In genomic region chr6:13696226-13696625, GRCh38 we compare ENCODE assay signal across 16 cellular contexts. TPM values are rescaled to one million over a fixed set of nuclear protein-coding genes. Genes with fewer than 3 reads are reported as not detected.
DNase-seq lines count a peak whose midpoint lies in the region; ATAC-seq and TF ChIP-seq lines count a peak whose summit lies in the region.
"Had no signal": no experiment of that assay in that cellular context is flagged by ENCODE, and none has a peak within 500 bp of the region (broad histone marks: within the 10 kb centered on the region; RNA-seq: fewer than 3 reads in every experiment).

No MANE protein-coding gene starts in this region.

- H2AFZ ChIP-seq in PC-3 (ENCODE audit: low read length) (no peak overlapping the region), fibroblast of lung (ENCODE audit: low read length) (no peak overlapping the region)

- H4K20me1 ChIP-seq in PC-3 (ENCODE audit: low read length) (peaks cover 7% of the 10 kb centered on the region; the same call in 1 of the 2 replicates), fibroblast of lung (ENCODE audit: control insufficient read depth, extremely low read depth, insufficient read depth, low read length) (no peaks in the 10 kb centered on the region)

- H3K4me2 ChIP-seq in PC-3 (ENCODE audit: low read length), result no peak overlapping the region
- H3K4me2 ChIP-seq in fibroblast of lung (ENCODE audit: extremely low read depth, insufficient read depth, low read length), result peak overlapping the region; percentile 73

- DNase-seq in activated naive CD8-positive, alpha-beta T cell treated with anti-CD3 and anti-CD28 coated beads for 36 hours, result no peak
- peak; percentile 35 for DNase-seq in PC-3
- peak; percentile 57 to 89 for DNase-seq in fibroblast of lung (ENCODE audit: low read depth in 2 of 2)
- no peak for DNase-seq in cerebellar nuclear complex (lab: John Stamatoyannopoulos, UW)
- DNase-seq in GM20000 (ENCODE audit: low spot score), result no peak
- no peak for DNase-seq in cortex of kidney (lab: John Stamatoyannopoulos, UW)
- DNase-seq: dermis blood vessel endothelial cell, heart right ventricle, lower lobe of right lung, Peyer's patch, psoas muscle, testis had no signal

- no peaks in the 10 kb centered on the region for H3K9me2 ChIP-seq in PC-3 (replicated peaks; ENCODE audit: low read length)

- H3K27me3 ChIP-seq in PC-3 (ENCODE audit: low read length) (no peaks in the 10 kb centered on the region), fibroblast of lung (ENCODE audit: control insufficient read depth, insufficient read depth, low read length) (no peaks in the 10 kb centered on the region)
- H3K27me3 ChIP-seq: heart right ventricle, Peyer's patch, testis had no signal

- H3K36me3 Mint-ChIP-seq in activated naive CD8-positive, alpha-beta T cell, result peaks cover 9% of the 10 kb centered on the region
- peaks cover 41% of the 10 kb centered on the region for H3K36me3 Mint-ChIP-seq in activated naive CD8-positive, alpha-beta T cell treated with anti-CD3 and anti-CD28 coated beads for 36 hours

- peaks cover 78% of the 10 kb centered on the region for H3K4me1 Mint-ChIP-seq in activated naive CD8-positive, alpha-beta T cell (ENCODE audit: low read depth)
- peaks cover 53% of the 10 kb centered on the region for H3K4me1 Mint-ChIP-seq in activated naive CD8-positive, alpha-beta T cell treated with anti-CD3 and anti-CD28 coated beads for 36 hours

- H3K4me3 ChIP-seq in PC-3 (ENCODE audit: low read length), result no peak overlapping the region
- no peak overlapping the region for H3K4me3 ChIP-seq in fibroblast of lung (replicated peaks in 1 of 4; ENCODE audit: control extremely low read depth in 1 of 4, insufficient read depth in 1 of 4, low read depth in 3 of 4, low read length in 4 of 4)
- H3K4me3 ChIP-seq: HAP-1, heart right ventricle, lower lobe of right lung, Peyer's patch, psoas muscle, testis had no signal

- H3K4me3 Mint-ChIP-seq in activated naive CD8-positive, alpha-beta T cell, result no peak overlapping the region
- no peak overlapping the region for H3K4me3 Mint-ChIP-seq in activated naive CD8-positive, alpha-beta T cell treated with anti-CD3 and anti-CD28 coated beads for 36 hours
- H3K4me3 Mint-ChIP-seq: activated T-helper 1 cell treated with anti-CD3 and anti-CD28 coated beads, Interleukin-12 subunit alpha, Interleukin-12 subunit beta, Interleukin-2, Interleukin-4 antibody, amounts not matched to agents 30 ng/mL and 10 ng/mL and 1 ng/mL, durations not matched to agents 14 hours and 24 hours and 36 hours had no signal

- H3K36me3 ChIP-seq in PC-3 (ENCODE audit: low read depth, low read length) (peaks cover 9% of the 10 kb centered on the region; the same call in 1 of the 2 replicates), fibroblast of lung (ENCODE audit: control insufficient read depth, insufficient read depth, low read length) (no peaks in the 10 kb centered on the region)
- H3K36me3 ChIP-seq: Peyer's patch had no signal

- H3K9me3 Mint-ChIP-seq in activated naive CD8-positive, alpha-beta T cell (ENCODE audit: low read depth), result no peaks in the 10 kb centered on the region
- H3K9me3 Mint-ChIP-seq in activated naive CD8-positive, alpha-beta T cell treated with anti-CD3 and anti-CD28 coated beads for 36 hours, result no peaks in the 10 kb centered on the region
- H3K9me3 Mint-ChIP-seq: activated T-helper 1 cell treated with anti-CD3 and anti-CD28 coated beads, Interleukin-12 subunit alpha, Interleukin-12 subunit beta, Interleukin-2, Interleukin-4 antibody, amounts not matched to agents 30 ng/mL and 10 ng/mL and 1 ng/mL, durations not matched to agents 14 hours and 24 hours and 36 hours had no signal

- H3K27ac ChIP-seq in PC-3 (ENCODE audit: low read length) (no peak overlapping the region), fibroblast of lung (ENCODE audit: insufficient read depth, low read length) (peak overlapping the region; percentile 79)
- H3K27ac ChIP-seq: lower lobe of right lung, Peyer's patch, psoas muscle, testis had no signal

- H3F3A ChIP-seq in PC-3 (ENCODE audit: low read length, unreplicated experiment), result no peaks in the 10 kb centered on the region

- H3K4me1 ChIP-seq in PC-3 (ENCODE audit: insufficient read depth, low read length) (peaks cover 9% of the 10 kb centered on the region), fibroblast of lung (ENCODE audit: control insufficient read depth, extremely low read depth, insufficient read depth, low read length) (peaks cover 8% of the 10 kb centered on the region)
- H3K4me1 ChIP-seq: Peyer's patch had no signal

- ATAC-seq in PC-3 (no peak), HG02759 (IDR thresholded peaks at IDR 0.05; ENCODE audit: unreplicated experiment) (no peak)
- ATAC-seq: heart right ventricle, lower lobe of right lung, psoas muscle had no signal

- H3K79me2 ChIP-seq in PC-3 (ENCODE audit: low read length) (peaks cover 87% of the 10 kb centered on the region), fibroblast of lung (ENCODE audit: control insufficient read depth, insufficient read depth, low read length) (peaks cover 53% of the 10 kb centered on the region)

- intact Hi-C loops in PC-3 (cut with micrococcal nuclease), result loop anchor here (5.0 to 10.0 kb wide), 2 partner anchors 34 to 51 kb away; no protein-coding TSS in a partner anchor

- POLR2A ChIA-PET in PC-3 (lab: Charles Lee; ENCODE audit: unreplicated experiment), result interaction anchor here (0.7 kb wide), 1 partner anchor 84 kb away, joined by 3 read pairs; no protein-coding TSS in a partner anchor

- TF ChIP-seq CTCF in PC-3 (conservative IDR thresholded peaks at IDR 0.05; ENCODE audit: low read depth, low read length) (no peak), fibroblast of lung (conservative IDR thresholded peaks at IDR 0.05 in 1 of 2, IDR thresholded peaks at IDR 0.05 in 1 of 2; ENCODE audit: low read depth in 1 of 2, low read length in 2 of 2) (no peak), GM20000 (IDR thresholded peaks at IDR 0.05; ENCODE audit: extremely low read depth, missing control alignments) (no peak)

- H3K9me3 ChIP-seq in PC-3 (ENCODE audit: low read length), result no peaks in the 10 kb centered on the region
- no peaks in the 10 kb centered on the region for H3K9me3 ChIP-seq in fibroblast of lung (ENCODE audit: control insufficient read depth, insufficient read depth, low read depth, low read length)
- H3K9me3 ChIP-seq: HAP-1, heart right ventricle, lower lobe of right lung, Peyer's patch, psoas muscle, testis had no signal

- no peaks in the 10 kb centered on the region for H3K27me3 Mint-ChIP-seq in activated naive CD8-positive, alpha-beta T cell
- H3K27me3 Mint-ChIP-seq in activated naive CD8-positive, alpha-beta T cell treated with anti-CD3 and anti-CD28 coated beads for 36 hours, result no peaks in the 10 kb centered on the region

- CTCF ChIA-PET in PC-3 (lab: Charles Lee), result no interaction called here

- peak overlapping the region; percentile 88 for H3K27ac Mint-ChIP-seq in activated naive CD8-positive, alpha-beta T cell
- H3K27ac Mint-ChIP-seq in activated naive CD8-positive, alpha-beta T cell treated with anti-CD3 and anti-CD28 coated beads for 36 hours, result no peak overlapping the region

- BruUV-seq in PC-3 (replicated peaks; lab: Mats Ljungman, UMichigan), result no TSS peak

- H3K9ac ChIP-seq in PC-3 (ENCODE audit: low read length) (no peak overlapping the region), fibroblast of lung (ENCODE audit: insufficient read depth, low read length) (no peak overlapping the region)

RNA-seq across cellular contexts. Expression of gene RANBP9, which starts 15.4 kb away (rescaled TPM):
- 10 to 100 TPM; 54.9 to 56.5 TPM for total RNA-seq in activated naive CD8-positive, alpha-beta T cell treated with anti-CD3 and anti-CD28 coated beads for 36 hours
- total RNA-seq in PC-3 (2014; rRNA removed) (25.8 and 27.9 TPM in 2 replicates), fibroblast of lung (39.8 and 48.7 TPM in 2 replicates)
- polyA plus RNA-seq in fibroblast of lung, result 46.2 and 46.7 TPM in 2 replicates
- 30.6 and 35.2 TPM in 2 replicates for polyA plus RNA-seq in fibroblast of lung (2012)
- 9.3 and 12.2 TPM in 2 replicates for polyA minus RNA-seq in fibroblast of lung (ENCODE audit: low replicate concordance)

Comparison
In these comparisons a context has a peak if more than half of its experiments do, and no peak if none do; other contexts are left out.
1. DNase-seq: peak in PC-3 (single experiment) and fibroblast of lung (2 of 2); none in activated naive CD8-positive, alpha-beta T cell treated with anti-CD3 and anti-CD28 coated beads for 36 hours (single experiment), cerebellar nuclear complex (0 of 2), GM20000 (single experiment) and cortex of kidney (single experiment).